In the genomic region with DNA sequence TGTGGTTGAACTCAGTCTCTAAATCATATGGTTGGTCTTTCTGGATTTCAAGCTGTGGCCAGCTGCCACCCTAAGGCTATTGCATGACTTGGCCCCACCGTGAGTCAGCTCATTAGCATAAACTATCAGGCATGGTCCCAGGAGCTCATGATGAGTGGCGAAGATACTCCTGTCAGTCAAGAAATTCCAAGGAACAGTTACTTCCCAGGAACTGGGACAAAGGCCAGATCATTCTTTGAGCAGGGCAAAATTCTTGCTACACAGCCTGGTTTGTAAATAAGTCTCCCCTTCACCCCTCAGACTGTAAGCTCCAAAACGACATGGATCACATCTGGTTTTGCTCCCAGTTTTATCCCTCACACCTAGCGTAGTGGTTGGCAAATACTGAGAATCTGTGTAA, we compare ENCODE assay signal across 13 cellular contexts. TPM values are rescaled to one million over a fixed set of nuclear protein-coding genes. Genes with fewer than 3 reads are reported as not detected.
A peak's percentile ranks its signal among the peaks of the same experiment; 100 is the strongest.
DNase-seq lines count a peak whose midpoint lies in the region; ATAC-seq and TF ChIP-seq lines count a peak whose summit lies in the region.
"Had no signal": no experiment of that assay in that cellular context is flagged by ENCODE, and none has a peak within 500 bp of the region (broad histone marks: within the 10 kb centered on the region; RNA-seq: fewer than 3 reads in every experiment).

No MANE protein-coding gene starts in this region.

- BruUV-seq in IMR-90 (replicated peaks; lab: Mats Ljungman, UMichigan), result no TSS peak

- no peak overlapping the region for H3K14ac ChIP-seq in IMR-90 (replicated peaks; ENCODE audit: low read depth, low read length)

- no peak overlapping the region for H3K18ac ChIP-seq in IMR-90 (ENCODE audit: low read depth, low read length)

- no peak overlapping the region for H3K56ac ChIP-seq in IMR-90 (ENCODE audit: extremely low read depth, insufficient read depth, low read length)

- no peaks in the 10 kb centered on the region for H3K9me3 ChIP-seq in IMR-90 (ENCODE audit: control insufficient read depth, insufficient read depth, low read length)

- WGBS in IMR-90 (ENCODE audit: extremely low coverage in 2 of 2, insufficient read length in 1 of 2), 2 experiments, result 20% methylated on average over 1 of the region's 4 CpGs; no CpG with 5 or more reads in 1 of the 2 experiments

- H3K4me1 ChIP-seq in IMR-90 (ENCODE audit: control insufficient read depth, insufficient read depth, low read length), result peaks cover 2% of the 10 kb centered on the region; the same call in 1 of the 2 replicates

- H3K9me1 ChIP-seq in IMR-90 (ENCODE audit: insufficient read depth, low read length), result peaks cover 5% of the 10 kb centered on the region; the same call in 1 of the 2 replicates

- no peak overlapping the region for H4K5ac ChIP-seq in IMR-90 (ENCODE audit: low read depth, low read length)

- H2BK120ac ChIP-seq in IMR-90 (ENCODE audit: low read depth, low read length), result no peak overlapping the region

- no peak for TF ChIP-seq POLR2A in IMR-90 (IDR thresholded peaks at IDR 0.05; ENCODE audit: low read depth, low read length)

- H4K8ac ChIP-seq in IMR-90 (ENCODE audit: low read depth in 2 of 2, low read length in 2 of 2), result no peak overlapping the region

- H3K23ac ChIP-seq in IMR-90 (ENCODE audit: low read depth, low read length), result no peak overlapping the region

- peak overlapping the region; percentile 20; the same call in 1 of the 2 replicates for H3K4ac ChIP-seq in IMR-90 (ENCODE audit: low read depth, low read length)

- ATAC-seq in IMR-90 (ENCODE audit: low read depth), result peak; percentile 89
- ATAC-seq: activated CD8-positive, alpha-beta memory T cell treated with anti-CD3 and anti-CD28 coated beads, Interleukin-2, amount 10 ng/mL, durations not matched to agents 7 days and 5 days had no signal

- CTCF ChIA-PET in IMR-90 (lab: Yijun Ruan, JAX), result interaction anchor here (0.8 kb wide), 1 partner anchor 111 kb away, joined by 3 read pairs; no protein-coding TSS in a partner anchor

- DNase-seq in COLO829 (ENCODE audit: low spot score) (peak; percentile 77), IMR-90 (peak; percentile 77), astrocyte of the spinal cord (ENCODE audit: low read depth, low spot score) (peak; percentile 62), islet precursor cell (peak; percentile 93), activated gamma-delta T cell treated with Interleukin-2 at 50 U/mL for 16 hours (no peak), GM19238 (ENCODE audit: insufficient read length, low spot score) (no peak), NCI-H2107 treated with DMSO at 0.1 percent for 48 hours (lab: John Stamatoyannopoulos, UW; ENCODE audit: unreplicated experiment) (no peak)
- DNase-seq in stimulated activated CD4-positive, alpha-beta T cell treated with anti-CD3 and anti-CD28 coated beads, Interleukin-15, amount 100 ng/mL, for 24 hours, result no peak
- DNase-seq: activated CD8-positive, alpha-beta memory T cell treated with anti-CD3 and anti-CD28 coated beads, Interleukin-2, amount 10 ng/mL, durations not matched to agents 7 days and 5 days; anterior cingulate cortex; NCI-H1436 treated with DMSO at 0.1 percent for 48 hours had no signal

- peak overlapping the region; percentile 37 for H2AFZ ChIP-seq in IMR-90 (replicated peaks; ENCODE audit: low read length, poor library complexity)

- no peak overlapping the region for H4K91ac ChIP-seq in IMR-90 (ENCODE audit: insufficient read depth, low read depth, low read length)

- no peak overlapping the region for H2BK5ac ChIP-seq in IMR-90 (ENCODE audit: low read depth, low read length, poor library complexity, severe bottlenecking)

- H2AK9ac ChIP-seq in IMR-90 (replicated peaks; ENCODE audit: low read depth, low read length, poor library complexity), result no peak overlapping the region

- POLR2A ChIA-PET in IMR-90 (lab: Charles Lee; ENCODE audit: unreplicated experiment), result no interaction called here

- no peaks in the 10 kb centered on the region for H3K27me3 ChIP-seq in IMR-90 (ENCODE audit: control insufficient read depth, insufficient read depth, low read length)

- no peak overlapping the region for H3K27ac ChIP-seq in IMR-90 (ENCODE audit: insufficient read depth, low read length)
- H3K27ac ChIP-seq: HL-60 had no signal

- intact Hi-C loops in IMR-90 (cut with micrococcal nuclease), result no loop called here

- no peaks in the 10 kb centered on the region for H3K36me3 ChIP-seq in IMR-90 (ENCODE audit: control insufficient read depth, insufficient read depth, low read length)

- dilution Hi-C loops in IMR-90 (cut with HindIII; ENCODE audit: low sequenced_read_pairs, unreplicated experiment), result no loop called here

- H3K4me3 ChIP-seq in IMR-90 (ENCODE audit: insufficient read depth, low read depth, low read length) (no peak overlapping the region), astrocyte of the spinal cord (ENCODE audit: low read depth, low read length) (no peak overlapping the region)

- no peak for TF ChIP-seq RAD21 in IMR-90 (IDR thresholded peaks at IDR 0.05; ENCODE audit: low read length)

- no peak overlapping the region for H2AK5ac ChIP-seq in IMR-90 (ENCODE audit: low read depth, low read length)

- in situ Hi-C loops in IMR-90 (cut with MboI; ENCODE audit: low sequenced_read_pairs) (no loop called here), astrocyte of the spinal cord (cut with HindIII; ENCODE audit: low sequenced_read_pairs) (no loop called here)

- peak overlapping the region; percentile 42; the same call in 1 of the 2 replicates for H3K4me2 ChIP-seq in IMR-90 (ENCODE audit: low read depth, low read length)

- no peaks in the 10 kb centered on the region for H3K79me1 ChIP-seq in IMR-90 (ENCODE audit: low read depth in 1 of 2, low read length in 2 of 2)

- no peak overlapping the region for H3K9ac ChIP-seq in IMR-90 (ENCODE audit: low read depth, low read length)

- no peaks in the 10 kb centered on the region for H4K20me1 ChIP-seq in IMR-90 (ENCODE audit: insufficient read depth, low read length)

- TF ChIP-seq CTCF in IMR-90 (conservative IDR thresholded peaks at IDR 0.05; ENCODE audit: low read depth, low read length) (no peak), astrocyte of the spinal cord (IDR thresholded peaks at IDR 0.05; ENCODE audit: low read depth, low read length) (no peak)

- no peak overlapping the region for H2BK15ac ChIP-seq in IMR-90 (ENCODE audit: low read depth, low read length)

- H2BK20ac ChIP-seq in IMR-90 (ENCODE audit: low read depth, low read length), result peak overlapping the region; percentile 38; the same call in 1 of the 2 replicates

TF ChIP-seq in IMR-90, 13 proteins besides CTCF, POLR2A, EP300 and RAD21:
- TF ChIP-seq USF2 (IDR thresholded peaks at IDR 0.05; ENCODE audit: low read depth, low read length), result no peak
- TF ChIP-seq NFE2L2 (IDR thresholded peaks at IDR 0.05; ENCODE audit: low read depth, low read length), result no peak
- TF ChIP-seq BHLHE40 (IDR thresholded peaks at IDR 0.05; ENCODE audit: low read depth, low read length), result no peak
- peak; percentile 65 for TF ChIP-seq CEBPB (IDR thresholded peaks at IDR 0.05; ENCODE audit: low read depth, low read length)
- no peak for TF ChIP-seq MAZ (IDR thresholded peaks at IDR 0.05; ENCODE audit: borderline replicate concordance, low read depth, low read length)
- TF ChIP-seq SMC3 (IDR thresholded peaks at IDR 0.05; ENCODE audit: low read depth, low read length), result no peak

RNA-seq across cellular contexts. Expression of gene KIAA1586, which starts 33.0 kb away (rescaled TPM):
- 3.8 and 15.0 TPM in 2 replicates for total RNA-seq in IMR-90 (2012; rRNA removed)
- 3.5 and 3.6 TPM in 2 replicates for polyA plus RNA-seq in IMR-90 (2012; rRNA removed)
- polyA plus RNA-seq in IMR-90 (2012; cell fraction: cytosol; rRNA removed), result 0.28 and 0.32 TPM in 2 replicates
- polyA plus RNA-seq in IMR-90 (2012; cell fraction: nucleus; rRNA removed; ENCODE audit: low replicate concordance), result 0.15 and 2.2 TPM in 2 replicates

RNA-seq across cellular contexts. Expression of gene BEND6, which starts 58.6 kb away (rescaled TPM):
- 9.7 and 10.6 TPM in 2 replicates for total RNA-seq in IMR-90 (2012; rRNA removed)
- 4.0 and 4.1 TPM in 2 replicates for polyA plus RNA-seq in IMR-90 (2012; rRNA removed)
- polyA plus RNA-seq in IMR-90 (2012; cell fraction: cytosol; rRNA removed), result 1.1 TPM in 2 replicates
- 0.66 and 5.0 TPM in 2 replicates for polyA plus RNA-seq in IMR-90 (2012; cell fraction: nucleus; rRNA removed; ENCODE audit: low replicate concordance)
- total RNA-seq: activated CD8-positive, alpha-beta memory T cell treated with anti-CD3 and anti-CD28 coated beads, Interleukin-2, amount 10 ng/mL, durations not matched to agents 7 days and 5 days; lung microvascular endothelial cell had no signal

Comparison
In these comparisons a context has a peak if more than half of its experiments do, and no peak if none do; other contexts are left out.
1. DNase-seq: peak in COLO829 (single experiment), IMR-90 (single experiment), astrocyte of the spinal cord (single experiment) and islet precursor cell (single experiment); none in stimulated activated CD4-positive, alpha-beta T cell treated with anti-CD3 and anti-CD28 coated beads, Interleukin-15, amount 100 ng/mL, for 24 hours (single experiment), activated gamma-delta T cell treated with Interleukin-2 at 50 U/mL for 16 hours (single experiment), GM19238 (single experiment) and NCI-H2107 treated with DMSO at 0.1 percent for 48 hours (single experiment).